15 cellular contexts compared by ENCODE assay signal in genomic region chr15:78007211-78007956, GRCh38.
DNase-seq lines count a peak whose midpoint lies in the region; ATAC-seq and TF ChIP-seq lines count a peak whose summit lies in the region.
"Had no signal": no experiment of that assay in that cellular context is flagged by ENCODE, and none has a peak within 500 bp of the region (broad histone marks: within the 10 kb centered on the region; RNA-seq: fewer than 3 reads in every experiment).

No MANE protein-coding gene starts in this region.

- no peak overlapping the region for H3K9ac ChIP-seq in neural progenitor cell

- no peaks in the 10 kb centered on the region for H3K9me3 ChIP-seq in left ventricle myocardium inferior (replicated peaks)
- H3K9me3 ChIP-seq in neural progenitor cell (ENCODE audit: low read depth): no peaks in the 10 kb centered on the region
- no peaks in the 10 kb centered on the region for H3K9me3 ChIP-seq in upper lobe of left lung
- H3K9me3 ChIP-seq: MG63 had no signal

- H3K36me3 Mint-ChIP-seq in chondrocyte (ENCODE audit: low read depth) (peaks cover 33% of the 10 kb centered on the region), neural progenitor cell (peaks cover 15% of the 10 kb centered on the region), WTC11 (peaks cover 13% of the 10 kb centered on the region)

- H3K4me3 ChIP-seq in left ventricle myocardium inferior (no peak overlapping the region), neural progenitor cell (no peak overlapping the region), upper lobe of left lung (no peak overlapping the region)
- H3K4me3 ChIP-seq: MG63 had no signal

- no peak overlapping the region for H3K4me3 Mint-ChIP-seq in chondrocyte (ENCODE audit: unreplicated experiment)
- H3K4me3 Mint-ChIP-seq in neural progenitor cell: no peak overlapping the region
- H3K4me3 Mint-ChIP-seq in WTC11: no peak overlapping the region
- H3K4me3 Mint-ChIP-seq: activated CD4-positive, alpha-beta T cell treated with anti-CD3 and anti-CD28 coated beads, Interleukin-2, amount 10 ng/mL, durations not matched to agents 7 days and 5 days; activated naive CD8-positive, alpha-beta T cell; B cell; natural killer cell treated with Interleukin-12 subunit alpha and Interleukin-12 subunit beta and Interleukin-15 and Interleukin-18, amount 100 ng/mL, for 72 hours had no signal

- TF ChIP-seq POLR2A in upper lobe of left lung (IDR thresholded peaks at IDR 0.05): no peak

- CTCF ChIA-PET in WTC11 (lab: Charles Lee): interaction anchor here (0.5 to 4.9 kb wide), 6 partner anchors 40 to 189 kb away, joined by 3 to 34 read pairs (median 4); no protein-coding TSS in a partner anchor

- in situ Hi-C loops in G401 (cut with HindIII; ENCODE audit: low sequenced_read_pairs): no loop called here

- H3K27ac ChIP-seq in left ventricle myocardium inferior (replicated peaks) (peak overlapping the region; percentile 50), neural progenitor cell (no peak overlapping the region), upper lobe of left lung (peak overlapping the region; percentile 55 to 80 (median 62))
- H3K27ac ChIP-seq: HL-60 had no signal

- no peak for TF ChIP-seq CTCF in left ventricle myocardium inferior (IDR thresholded peaks at IDR 0.05; ENCODE audit: borderline replicate concordance)
- no peak for TF ChIP-seq CTCF in chondrocyte (IDR thresholded peaks at IDR 0.05)
- no peak for TF ChIP-seq CTCF in neural progenitor cell (IDR thresholded peaks at IDR 0.05)
- no peak for TF ChIP-seq CTCF in upper lobe of left lung (IDR thresholded peaks at IDR 0.05)
- no peak for TF ChIP-seq CTCF in WTC11 (IDR thresholded peaks at IDR 0.05)

- no peak overlapping the region for H2AFZ ChIP-seq in neural progenitor cell (replicated peaks)

- H3K27ac Mint-ChIP-seq in chondrocyte (ENCODE audit: unreplicated experiment) (peak overlapping the region; percentile 22), neural progenitor cell (peak overlapping the region; percentile 4), WTC11 (no peak overlapping the region; the same call in 1 of the 2 replicates)
- H3K27ac Mint-ChIP-seq: activated CD4-positive, alpha-beta T cell treated with anti-CD3 and anti-CD28 coated beads, Interleukin-2, amount 10 ng/mL, durations not matched to agents 7 days and 5 days; B cell had no signal

- H3F3A ChIP-seq in neural progenitor cell (ENCODE audit: low read depth): no peaks in the 10 kb centered on the region

- H3K27me3 Mint-ChIP-seq in chondrocyte (ENCODE audit: low read depth): no peaks in the 10 kb centered on the region
- peaks cover 3% of the 10 kb centered on the region for H3K27me3 Mint-ChIP-seq in neural progenitor cell (ENCODE audit: insufficient read depth, low read depth)
- no peaks in the 10 kb centered on the region for H3K27me3 Mint-ChIP-seq in WTC11 (ENCODE audit: low read depth)
- H3K27me3 Mint-ChIP-seq: activated CD4-positive, alpha-beta T cell treated with anti-CD3 and anti-CD28 coated beads, Interleukin-2, amount 10 ng/mL, durations not matched to agents 7 days and 5 days; activated naive CD8-positive, alpha-beta T cell; B cell; natural killer cell treated with Interleukin-12 subunit alpha and Interleukin-12 subunit beta and Interleukin-15 and Interleukin-18, amount 100 ng/mL, for 72 hours had no signal

- ATAC-seq in Right ventricle myocardium inferior (no peak), upper lobe of left lung (ENCODE audit: low FRiP score in 2 of 2) (no peak), WTC11 (no peak)
- ATAC-seq: natural killer cell treated with Interleukin-12 subunit alpha and Interleukin-12 subunit beta and Interleukin-15 and Interleukin-18, amount 100 ng/mL, for 72 hours had no signal

- H3K36me3 ChIP-seq in left ventricle myocardium inferior (peaks cover 43% of the 10 kb centered on the region), neural progenitor cell (no peaks in the 10 kb centered on the region), upper lobe of left lung (peaks cover 7 to 87% (median 49%) of the 10 kb centered on the region in 4 donors)

- DNase-seq in left ventricle myocardium inferior (no peak), Right ventricle myocardium inferior (ENCODE audit: missing footprints) (no peak), chondrocyte (ENCODE audit: low spot score) (no peak), neural progenitor cell (ENCODE audit: low spot score) (no peak), upper lobe of left lung (no peak), WTC11 (ENCODE audit: low spot score) (no peak), G401 (ENCODE audit: low spot score) (no peak)
- no peak for DNase-seq in stimulated activated naive CD4-positive, alpha-beta T cell treated with Interleukin-2 at 50 U/mL for 16 hours (lab: John Stamatoyannopoulos, UW)
- DNase-seq: activated CD4-positive, alpha-beta T cell treated with anti-CD3 and anti-CD28 coated beads, Interleukin-2, amount 10 ng/mL, durations not matched to agents 7 days and 5 days; stimulated activated CD4-positive, alpha-beta T cell treated with anti-CD3 and anti-CD28 coated beads, Interleukin-1b, Interleukin-23, amount 100 ng/mL, for 48 hours had no signal

- intact Hi-C loops in left ventricle myocardium inferior (cut with micrococcal nuclease) (loop anchor here (10.0 kb wide), 1 partner anchor 97 kb away; no protein-coding TSS in a partner anchor), Right ventricle myocardium inferior (cut with DNase I) (loop anchor here (5.0 kb wide), 1 partner anchor 70 kb away; the partner anchor contains the start of gene TBC1D2B)

- H3K4me1 Mint-ChIP-seq in chondrocyte (ENCODE audit: low read depth): peaks cover 33% of the 10 kb centered on the region
- peaks cover 20% of the 10 kb centered on the region for H3K4me1 Mint-ChIP-seq in neural progenitor cell
- H3K4me1 Mint-ChIP-seq in WTC11: peaks cover 13% of the 10 kb centered on the region

- no peaks in the 10 kb centered on the region for H3K9me3 Mint-ChIP-seq in chondrocyte (ENCODE audit: low read depth)
- no peaks in the 10 kb centered on the region for H3K9me3 Mint-ChIP-seq in neural progenitor cell
- H3K9me3 Mint-ChIP-seq in WTC11: no peaks in the 10 kb centered on the region
- H3K9me3 Mint-ChIP-seq: activated CD4-positive, alpha-beta T cell treated with anti-CD3 and anti-CD28 coated beads, Interleukin-2, amount 10 ng/mL, durations not matched to agents 7 days and 5 days; natural killer cell treated with Interleukin-12 subunit alpha and Interleukin-12 subunit beta and Interleukin-15 and Interleukin-18, amount 100 ng/mL, for 72 hours had no signal

- WGBS in upper lobe of left lung, 2 donors: 75 to 85% methylated on average over 9 to 11 of the region's 11 CpGs

- H4K20me1 ChIP-seq in neural progenitor cell (ENCODE audit: low read depth): peaks cover 7% of the 10 kb centered on the region

- no peaks in the 10 kb centered on the region for H3K79me2 ChIP-seq in neural progenitor cell (ENCODE audit: low read depth)

- peaks cover 55% of the 10 kb centered on the region for H3K4me1 ChIP-seq in left ventricle myocardium inferior
- peaks cover 6% of the 10 kb centered on the region for H3K4me1 ChIP-seq in neural progenitor cell
- H3K4me1 ChIP-seq in upper lobe of left lung: peaks cover 49 to 75% (median 60%) of the 10 kb centered on the region in 4 donors

- H3K27me3 ChIP-seq in left ventricle myocardium inferior (ENCODE audit: low read depth): no peaks in the 10 kb centered on the region
- no peaks in the 10 kb centered on the region for H3K27me3 ChIP-seq in neural progenitor cell
- H3K27me3 ChIP-seq in upper lobe of left lung: no peaks in the 10 kb centered on the region
- H3K27me3 ChIP-seq: MG63 had no signal

- TF ChIP-seq EP300 in upper lobe of left lung (IDR thresholded peaks at IDR 0.05): no peak

- POLR2A ChIA-PET in WTC11 (lab: Charles Lee): no interaction called here

- no peak overlapping the region for H3K4me2 ChIP-seq in neural progenitor cell

TF ChIP-seq in WTC11, 78 proteins besides CTCF, POLR2A, EP300 and RAD21 (continues in another document):
- TF ChIP-seq NFATC4 (CRISPR knock-in tag; IDR thresholded peaks at IDR 0.05) (no peak), ESRRA (CRISPR knock-in tag; IDR thresholded peaks at IDR 0.05; ENCODE audit: borderline replicate concordance) (no peak), ZNF416 (CRISPR knock-in tag; IDR thresholded peaks at IDR 0.05) (no peak), ZNF671 (CRISPR knock-in tag; IDR thresholded peaks at IDR 0.05) (no peak)
- TF ChIP-seq, protein P1, sequence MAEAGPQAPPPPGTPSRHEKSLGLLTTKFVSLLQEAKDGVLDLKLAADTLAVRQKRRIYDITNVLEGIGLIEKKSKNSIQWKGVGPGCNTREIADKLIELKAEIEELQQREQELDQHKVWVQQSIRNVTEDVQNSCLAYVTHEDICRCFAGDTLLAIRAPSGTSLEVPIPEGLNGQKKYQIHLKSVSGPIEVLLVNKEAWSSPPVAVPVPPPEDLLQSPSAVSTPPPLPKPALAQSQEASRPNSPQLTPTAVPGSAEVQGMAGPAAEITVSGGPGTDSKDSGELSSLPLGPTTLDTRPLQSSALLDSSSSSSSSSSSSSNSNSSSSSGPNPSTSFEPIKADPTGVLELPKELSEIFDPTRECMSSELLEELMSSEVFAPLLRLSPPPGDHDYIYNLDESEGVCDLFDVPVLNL (CRISPR knock-in tag; IDR thresholded peaks at IDR 0.05; ENCODE audit: borderline replicate concordance, low read depth): no peak
